ENCODE assay signal across 8 cellular contexts in genomic region chrX:72131317-72132294, GRCh38. TPM values are rescaled to one million over a fixed set of nuclear protein-coding genes. Genes with fewer than 3 reads are reported as not detected.
DNase-seq lines count a peak whose midpoint lies in the region; TF ChIP-seq lines count a peak whose summit lies in the region.

Gene RTL5, minus strand, starts transcription at chrX:72131915.

- no peaks in the 10 kb centered on the region for H3K36me3 ChIP-seq in HEK293 (ENCODE audit: control insufficient read depth in 2 of 2, insufficient read depth in 1 of 2, low read length in 2 of 2)
- no peaks in the 10 kb centered on the region for H3K36me3 ChIP-seq in skeletal muscle satellite cell (ENCODE audit: insufficient read depth, low read length)

- peak within 1 kb of the TSS; percentile 74 for H3K9ac ChIP-seq in skeletal muscle satellite cell (ENCODE audit: low read depth, low read length)

- peak; percentile 89 for DNase-seq in DMS79 (lab: John Stamatoyannopoulos, UW)
- peak; percentile 79 for DNase-seq in NCI-H187 treated with DMSO at 0.1 percent for 48 hours (lab: John Stamatoyannopoulos, UW)
- DNase-seq in caudate nucleus (lab: John Stamatoyannopoulos, UW) = peak; percentile 3 to 97 (median 81)
- peak; percentile 53 for DNase-seq in iPS-NIHi7 (ENCODE audit: extremely low spot score)
- DNase-seq in RWPE1 (ENCODE audit: low spot score) = no peak

- H3K4me3 ChIP-seq in HEK293 (ENCODE audit: low read depth, low read length) (peak within 1 kb of the TSS; percentile 16), WI38 (ENCODE audit: low read depth, low read length) (peak within 1 kb of the TSS; percentile 58), skeletal muscle satellite cell (ENCODE audit: low read length) (peak within 1 kb of the TSS; percentile 71)

- H3K27me3 ChIP-seq in skeletal muscle satellite cell (ENCODE audit: control insufficient read depth, insufficient read depth, low read length) = peaks cover 65% of the 10 kb centered on the region

- 0 out of 2 replicates have a peak within 1 kb of the TSS, but pooled peaks have one; percentile 10 for H3K27ac ChIP-seq in HEK293 (ENCODE audit: extremely low read depth, low read depth, low read length)
- peak within 1 kb of the TSS; percentile 77 for H3K27ac ChIP-seq in caudate nucleus (ENCODE audit: low read depth, low read length)
- no peak within 1 kb of the TSS for H3K27ac ChIP-seq in RWPE1

- H3K9me3 ChIP-seq in HEK293 (ENCODE audit: control insufficient read depth, insufficient read depth, low read depth, low read length) (no peaks in the 10 kb centered on the region), skeletal muscle satellite cell (replicated peaks; ENCODE audit: low read length) (no peaks in the 10 kb centered on the region)

- peak within 1 kb of the TSS; percentile 86 for H3K4me2 ChIP-seq in skeletal muscle satellite cell (ENCODE audit: low read length)

- CTCF ChIA-PET in HEK293 (lab: Yijun Ruan, JAX) (interaction anchor here (0.6 to 1.8 kb wide), 6 partner anchors 77 to 247 kb away, joined by 3 to 7 read pairs (median 5); no protein-coding TSS in a partner anchor), RWPE1 (lab: Yijun Ruan, JAX) (interaction anchor here (0.6 to 1.4 kb wide), 2 partner anchors 113 to 585 kb away, joined by 3 to 4 read pairs; no protein-coding TSS in a partner anchor)

- TF ChIP-seq CTCF in HEK293 (tag by site-specific recombination; IDR thresholded peaks at IDR 0.05) (no peak), WI38 (IDR thresholded peaks at IDR 0.05; ENCODE audit: low read depth, low read length) (no peak), RWPE1 (conservative IDR thresholded peaks at IDR 0.05; ENCODE audit: low read depth) (no peak)

- POLR2A ChIA-PET in HEK293 (lab: Yijun Ruan, JAX) (interaction anchor here (0.6 to 4.4 kb wide), 6 partner anchors 10 to 220 kb away, joined by 3 to 22 read pairs (median 3); partner anchors contain the start of gene PIN4), RWPE1 (lab: Yijun Ruan, JAX; ENCODE audit: low non-redundant PET) (no interaction called here)

- no peaks in the 10 kb centered on the region for H3K4me1 ChIP-seq in HEK293 (ENCODE audit: control insufficient read depth, insufficient read depth, low read length)
- H3K4me1 ChIP-seq in skeletal muscle satellite cell (ENCODE audit: control insufficient read depth, insufficient read depth, low read length) = peaks cover 4% of the 10 kb centered on the region

TF ChIP-seq in HEK293, 187 proteins besides CTCF, POLR2A, EP300 and RAD21 (continues in another document):
- TF ChIP-seq SCRT1 (tag by site-specific recombination; IDR thresholded peaks at IDR 0.05; ENCODE audit: borderline replicate concordance) (peak; percentile 89), ZBTB8A (tag by site-specific recombination; IDR thresholded peaks at IDR 0.05) (peak; percentile 50; the same call in 1 of the 2 replicates), HIC1 (tag by site-specific recombination; IDR thresholded peaks at IDR 0.05) (no peak), ZBTB21 (tag by site-specific recombination; IDR thresholded peaks at IDR 0.05) (no peak), BCL11A (tag by site-specific recombination; IDR thresholded peaks at IDR 0.05; ENCODE audit: low read depth) (no peak), ZBTB26 (tag by site-specific recombination; optimal IDR thresholded peaks at IDR 0.05) (peak; percentile 72), SP3 (tag by site-specific recombination; IDR thresholded peaks at IDR 0.05) (peak; percentile 51), ZNF16 (tag by site-specific recombination; IDR thresholded peaks at IDR 0.05; ENCODE audit: low read depth) (no peak), ZNF248 (tag by site-specific recombination; IDR thresholded peaks at IDR 0.05) (no peak), PATZ1 (tag by site-specific recombination; IDR thresholded peaks at IDR 0.05) (peak; percentile 44; the same call in 1 of the 2 replicates), EGR2 (tag by site-specific recombination; IDR thresholded peaks at IDR 0.05; ENCODE audit: low read depth) (peak; percentile 42; the same call in 1 of the 2 replicates), IKZF3 (tag by site-specific recombination; IDR thresholded peaks at IDR 0.05) (peak; percentile 34; the same call in 1 of the 2 replicates), ZNF366 (tag by site-specific recombination; conservative IDR thresholded peaks at IDR 0.05) (no peak; the same call in 1 of the 2 replicates), GLI4 (tag by site-specific recombination; IDR thresholded peaks at IDR 0.05) (no peak), ZNF175 (tag by site-specific recombination; IDR thresholded peaks at IDR 0.05) (no peak), ZBTB44 (tag by site-specific recombination; IDR thresholded peaks at IDR 0.05) (no peak), ZFHX2 (tag by site-specific recombination; conservative IDR thresholded peaks at IDR 0.05) (peak; percentile 58), ZBTB10 (tag by site-specific recombination; IDR thresholded peaks at IDR 0.05) (peak; percentile 37; the same call in 1 of the 2 replicates), ZNF677 (tag by site-specific recombination; IDR thresholded peaks at IDR 0.05) (no peak)

RNA-seq across cellular contexts. Expression of gene RTL5, which starts in this region (rescaled TPM):
- 0.44 and 0.51 TPM in 2 replicates for total RNA-seq in skeletal muscle satellite cell (2012; rRNA removed)

Comparison
In these comparisons a context has a peak if more than half of its experiments do, and no peak if none do; other contexts are left out.
1. H3K4me3 ChIP-seq: peak in every context shown above with its lines; median percentile 71 in skeletal muscle satellite cell; 58 in WI38; 16 in HEK293.